In genomic region chr11:66311965-66312548, GRCh38 we compare ENCODE assay signal across 8 cellular contexts. TPM values are rescaled to one million over a fixed set of nuclear protein-coding genes. Genes with fewer than 3 reads are reported as not detected.
DNase-seq lines count a peak whose midpoint lies in the region; ATAC-seq and TF ChIP-seq lines count a peak whose summit lies in the region.

No MANE protein-coding gene starts in this region.

- TF ChIP-seq POLR2A in NB4 (IDR thresholded peaks at IDR 0.05; ENCODE audit: extremely low read depth, insufficient read length), result no peak

- H3K9me3 Mint-ChIP-seq in activated naive CD4-positive, alpha-beta T cell treated with anti-CD3 and anti-CD28 coated beads, Interleukin-2, amount 50 U/mL, for 24 hours, result no peaks in the 10 kb centered on the region
- H3K9me3 Mint-ChIP-seq in glutamatergic neuron (ENCODE audit: unreplicated experiment) (peaks cover 11% of the 10 kb centered on the region), osteocyte (ENCODE audit: unreplicated experiment) (no peaks in the 10 kb centered on the region)

- H3K36me3 ChIP-seq in SK-N-MC (ENCODE audit: insufficient read depth, low read length) (no peaks in the 10 kb centered on the region), thoracic aorta (no peaks in the 10 kb centered on the region)

- peak overlapping the region; percentile 95 for H3K27ac ChIP-seq in SK-N-MC
- H3K27ac ChIP-seq in thoracic aorta, result peak overlapping the region; percentile 77 to 79

- H3K4me3 ChIP-seq in GM08714 (ENCODE audit: low read length) (peak overlapping the region; percentile 66; the same call in 1 of the 2 replicates), NB4 (ENCODE audit: low read depth, low read length) (peak overlapping the region; percentile 66), SK-N-MC (peak overlapping the region; percentile 93), thoracic aorta (peak overlapping the region; percentile 78)

- TF ChIP-seq CTCF in NB4 (IDR thresholded peaks at IDR 0.05; ENCODE audit: low read depth, low read length) (no peak), glutamatergic neuron (IDR thresholded peaks at IDR 0.05; ENCODE audit: partially characterized antibody, unreplicated experiment) (no peak), osteocyte (IDR thresholded peaks at IDR 0.05) (peak; percentile 99), thoracic aorta (IDR thresholded peaks at IDR 0.05) (no peak)

- H3K27me3 Mint-ChIP-seq in activated naive CD4-positive, alpha-beta T cell treated with anti-CD3 and anti-CD28 coated beads, Interleukin-2, amount 50 U/mL, for 24 hours, result no peaks in the 10 kb centered on the region
- peaks cover 17% of the 10 kb centered on the region for H3K27me3 Mint-ChIP-seq in glutamatergic neuron (ENCODE audit: unreplicated experiment)
- H3K27me3 Mint-ChIP-seq in osteocyte (ENCODE audit: unreplicated experiment), result peaks cover 6% of the 10 kb centered on the region

- H3K27me3 ChIP-seq in thoracic aorta (replicated peaks; ENCODE audit: insufficient read depth), result peaks cover 5% of the 10 kb centered on the region

- H3K4me3 Mint-ChIP-seq in activated naive CD4-positive, alpha-beta T cell treated with anti-CD3 and anti-CD28 coated beads, Interleukin-2, amount 50 U/mL, for 24 hours, result peak overlapping the region; percentile 91
- peak overlapping the region; percentile 94 for H3K4me3 Mint-ChIP-seq in glutamatergic neuron (ENCODE audit: unreplicated experiment)
- peak overlapping the region; percentile 87 for H3K4me3 Mint-ChIP-seq in osteocyte (ENCODE audit: unreplicated experiment)

- H3K36me3 Mint-ChIP-seq in activated naive CD4-positive, alpha-beta T cell treated with anti-CD3 and anti-CD28 coated beads, Interleukin-2, amount 50 U/mL, for 24 hours, result no peaks in the 10 kb centered on the region
- H3K36me3 Mint-ChIP-seq in glutamatergic neuron (ENCODE audit: unreplicated experiment) (no peaks in the 10 kb centered on the region), osteocyte (ENCODE audit: unreplicated experiment) (no peaks in the 10 kb centered on the region)

- DNase-seq in NB4 (ENCODE audit: low read depth) (peak; percentile 91), SK-N-MC (ENCODE audit: low read depth, low spot score) (peak; percentile 81), glutamatergic neuron (peak; percentile 86), osteocyte (ENCODE audit: extremely low spot score, unreplicated experiment) (peak; percentile 95), thoracic aorta (ENCODE audit: low spot score) (peak; percentile 70)

- peaks cover 36% of the 10 kb centered on the region for H3K4me1 Mint-ChIP-seq in activated naive CD4-positive, alpha-beta T cell treated with anti-CD3 and anti-CD28 coated beads, Interleukin-2, amount 50 U/mL, for 24 hours
- peaks cover 39% of the 10 kb centered on the region for H3K4me1 Mint-ChIP-seq in glutamatergic neuron (ENCODE audit: low read depth, unreplicated experiment)
- H3K4me1 Mint-ChIP-seq in osteocyte (ENCODE audit: unreplicated experiment), result peaks cover 33% of the 10 kb centered on the region

- ATAC-seq in HG02588 (IDR thresholded peaks at IDR 0.05; ENCODE audit: unreplicated experiment) (peak; percentile 58), thoracic aorta (ENCODE audit: insufficient number of reproducible peaks, low FRiP score, low read depth) (peak; percentile 53)

- H3K4me1 ChIP-seq in thoracic aorta (ENCODE audit: control insufficient read depth in 1 of 2, low read depth in 2 of 2), result peaks cover 6 to 25% of the 10 kb centered on the region in 2 donors

- H3K9me3 ChIP-seq in SK-N-MC (ENCODE audit: low read depth, low read length), result no peaks in the 10 kb centered on the region
- no peaks in the 10 kb centered on the region for H3K9me3 ChIP-seq in thoracic aorta

- peak overlapping the region; percentile 92 for H3K27ac Mint-ChIP-seq in activated naive CD4-positive, alpha-beta T cell treated with anti-CD3 and anti-CD28 coated beads, Interleukin-2, amount 50 U/mL, for 24 hours
- H3K27ac Mint-ChIP-seq in glutamatergic neuron (ENCODE audit: unreplicated experiment) (peak overlapping the region; percentile 98), osteocyte (ENCODE audit: unreplicated experiment) (peak overlapping the region; percentile 98)

- H3K9ac ChIP-seq in SK-N-MC (ENCODE audit: insufficient read length), result peak overlapping the region; percentile 72

RNA-seq across cellular contexts. Expression of gene CD248, which starts 4.8 kb away (rescaled TPM):
- 11.4 TPM for total RNA-seq in glutamatergic neuron (ENCODE audit: unreplicated experiment)
- total RNA-seq in osteocyte, result 68.7 and 70.9 TPM in 2 replicates
- 10 to 100 TPM; 22.9 to 32.4 TPM for total RNA-seq in thoracic aorta

RNA-seq across cellular contexts. Expression of gene TMEM151A, which starts 20.4 kb away (rescaled TPM):
- 19.2 TPM for total RNA-seq in glutamatergic neuron (ENCODE audit: unreplicated experiment)
- total RNA-seq in osteocyte, result 0.46 and 0.55 TPM in 2 replicates
- under 1 TPM in 1 of 2 donors, not detected in 1; 0.27 TPM for total RNA-seq in thoracic aorta

RNA-seq across cellular contexts. Expression of gene YIF1A, which starts 23.1 kb away (rescaled TPM):
- total RNA-seq in glutamatergic neuron (ENCODE audit: unreplicated experiment) (115 TPM), osteocyte (140 and 146 TPM in 2 replicates), thoracic aorta (100 to 1,000 TPM in 1 of 2 donors, 10 to 100 TPM in 1; 65.4 to 155 TPM)

RNA-seq across cellular contexts. Expression of gene RIN1, which starts 24.2 kb away (rescaled TPM):
- 1.9 TPM for total RNA-seq in glutamatergic neuron (ENCODE audit: unreplicated experiment)
- 21.0 and 23.6 TPM in 2 replicates for total RNA-seq in osteocyte
- 1 to 10 TPM; 7.7 to 7.8 TPM for total RNA-seq in thoracic aorta

RNA-seq across cellular contexts. Expression of gene BRMS1, which starts 32.8 kb away (rescaled TPM):
- 44.0 TPM for total RNA-seq in glutamatergic neuron (ENCODE audit: unreplicated experiment)
- 32.3 and 33.4 TPM in 2 replicates for total RNA-seq in osteocyte
- 10 to 100 TPM; 35.0 to 48.1 TPM for total RNA-seq in thoracic aorta

Comparison
In these comparisons a context has a peak if more than half of its experiments do, and no peak if none do; other contexts are left out.
1. Peak in every context shown above with its lines: DNase-seq, ATAC-seq, H3K4me3 ChIP-seq and H3K27ac ChIP-seq.
2. RNA of gene TMEM151A, which starts 20.4 kb away (total RNA-seq): 19.2 TPM in glutamatergic neuron (single experiment); 0.46 to 0.55 TPM in osteocyte and 0.27 TPM in thoracic aorta; every median in the first group is over 10 times any median in the second.